ENCODE assay signal across 12 cellular contexts in the genomic region with DNA sequence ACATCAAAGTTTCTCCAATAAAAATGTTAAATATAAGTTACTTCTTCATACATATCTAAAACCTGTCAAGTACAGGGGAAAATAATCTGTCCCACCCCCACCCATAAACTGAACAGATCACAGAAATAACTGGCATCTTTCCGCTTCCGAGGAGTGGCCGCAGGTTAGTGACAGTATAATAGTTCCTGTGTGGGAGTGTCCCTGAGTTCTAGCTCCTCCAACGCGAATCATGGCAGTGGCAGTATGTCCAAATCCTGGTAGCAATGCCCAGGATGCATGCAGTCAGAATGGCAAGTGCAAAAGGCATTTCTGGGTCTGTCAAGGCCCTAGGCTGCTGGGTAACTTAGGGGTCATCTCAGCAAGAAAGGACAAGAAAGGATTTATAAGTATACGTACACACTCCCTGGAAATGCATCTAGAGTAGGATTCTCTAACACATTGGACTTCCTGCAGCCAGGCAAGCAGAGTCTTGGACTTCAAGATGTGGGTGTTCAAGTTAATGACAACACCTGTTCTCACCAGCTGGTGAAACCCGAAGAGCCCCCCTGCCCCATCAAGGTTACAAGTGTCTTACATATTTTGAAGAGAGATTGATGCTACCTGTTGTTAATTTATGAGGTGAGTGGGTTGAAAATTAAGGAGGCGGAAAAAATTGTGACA.
A peak's percentile ranks its signal among the peaks of the same experiment; 100 is the strongest.
DNase-seq lines count a peak whose midpoint lies in the region; ATAC-seq and TF ChIP-seq lines count a peak whose summit lies in the region.
"Had no signal": no experiment of that assay in that cellular context is flagged by ENCODE, and none has a peak within 500 bp of the region (broad histone marks: within the 10 kb centered on the region; RNA-seq: fewer than 3 reads in every experiment).

No MANE protein-coding gene starts in this region.

- no peaks in the 10 kb centered on the region for H3K9me3 ChIP-seq in psoas muscle
- H3K9me3 ChIP-seq: BLaER1 treated with 17β-estradiol and CSF1 and Interleukin-3, amounts not matched to agents 10 nM and 100 nM had no signal

- ATAC-seq in psoas muscle (no peak), left colon (no peak)

- H3K27ac ChIP-seq in psoas muscle: peak overlapping the region; percentile 30
- H3K27ac ChIP-seq: BLaER1 treated with 17β-estradiol and CSF1 and Interleukin-3, amounts not matched to agents 10 nM and 100 nM had no signal

- intact Hi-C loops in psoas muscle (cut with DNase I) (no loop called here), left colon (cut with DNase I, micrococcal nuclease) (no loop called here)

- TF ChIP-seq CTCF in epithelial cell of esophagus (IDR thresholded peaks at IDR 0.05; ENCODE audit: insufficient read depth, low read depth, low read length, missing control alignments): no peak
- TF ChIP-seq CTCF in psoas muscle (IDR thresholded peaks at IDR 0.05): no peak

- H3K36me3 ChIP-seq in psoas muscle (ENCODE audit: insufficient read depth in 1 of 2, low read depth in 1 of 2): no peaks in the 10 kb centered on the region
- H3K36me3 ChIP-seq: BLaER1 treated with 17β-estradiol and CSF1 and Interleukin-3, amounts not matched to agents 10 nM and 100 nM had no signal

- peak; percentile 23 for DNase-seq in DMS 273 treated with DMSO at 0.1 percent for 48 hours (lab: John Stamatoyannopoulos, UW)
- peak; percentile 73 for DNase-seq in NCI-H69 (lab: John Stamatoyannopoulos, UW)
- DNase-seq in epithelial cell of esophagus (ENCODE audit: low read depth): peak; percentile 1
- DNase-seq in psoas muscle: no peak
- no peak for DNase-seq in DMS79 (lab: John Stamatoyannopoulos, UW)
- no peak for DNase-seq in inferior parietal cortex (ENCODE audit: extremely low spot score)
- DNase-seq in left colon: no peak
- DNase-seq in NCI-H2227 treated with DMSO at 0.1 percent for 48 hours (lab: John Stamatoyannopoulos, UW): no peak
- DNase-seq: activated CD4-positive, alpha-beta T cell treated with anti-CD3 and anti-CD28 coated beads, Interleukin-2, amount 50 U/mL, for 4 hours; activated naive CD4-positive, alpha-beta T cell; NCI-H1105 had no signal

- H3K27me3 ChIP-seq in psoas muscle (ENCODE audit: insufficient read depth in 3 of 3, low read length in 2 of 3): no peaks in the 10 kb centered on the region
- H3K27me3 ChIP-seq: BLaER1 treated with 17β-estradiol and CSF1 and Interleukin-3, amounts not matched to agents 10 nM and 100 nM had no signal

- 75 to 78% (median 77%) methylated on average over 8 of the region's 8 CpGs for WGBS in psoas muscle, 3 donors

- no peaks in the 10 kb centered on the region for H3K4me1 ChIP-seq in psoas muscle

- no peak overlapping the region for H3K4me3 ChIP-seq in epithelial cell of esophagus (ENCODE audit: low read length)
- H3K4me3 ChIP-seq in psoas muscle: no peak overlapping the region
- H3K4me3 ChIP-seq: BLaER1 treated with 17β-estradiol and CSF1 and Interleukin-3, amounts not matched to agents 10 nM and 100 nM had no signal

Comparison
In these comparisons a context has a peak if more than half of its experiments do, and no peak if none do; other contexts are left out.
1. DNase-seq: peak in DMS 273 treated with DMSO at 0.1 percent for 48 hours (single experiment), NCI-H69 (single experiment) and epithelial cell of esophagus (single experiment); none in psoas muscle (0 of 2), DMS79 (single experiment), inferior parietal cortex (single experiment), left colon (0 of 2) and NCI-H2227 treated with DMSO at 0.1 percent for 48 hours (single experiment).